15 cellular contexts compared by ENCODE assay signal in the genomic region with DNA sequence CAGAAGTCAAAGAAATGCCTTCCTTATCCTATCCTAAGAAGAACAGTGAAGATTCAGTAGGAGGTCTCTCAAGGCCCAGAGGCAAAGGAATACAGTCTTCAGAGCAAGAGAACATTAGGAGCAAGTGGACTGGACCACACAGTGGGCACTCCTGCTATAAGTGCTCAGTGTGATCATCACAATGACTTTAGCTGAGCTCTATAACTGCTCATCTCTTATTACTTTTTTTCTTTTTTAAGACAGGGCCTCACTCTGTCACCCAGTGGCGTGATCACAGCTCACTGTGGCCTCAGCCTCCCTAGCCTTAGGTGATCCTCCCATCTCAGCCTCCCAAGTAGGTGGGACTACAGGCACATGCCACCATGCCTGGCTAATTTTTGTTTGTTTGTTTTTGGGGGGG.
"Had no signal": no experiment of that assay in that cellular context is flagged by ENCODE, and none has a peak within 500 bp of the region (broad histone marks: within the 10 kb centered on the region; RNA-seq: fewer than 3 reads in every experiment).

No MANE protein-coding gene starts in this region.

- H3K36me3 ChIP-seq: gastrocnemius medialis, left ventricle myocardium inferior, prostate gland, right atrium auricular region, tibial nerve had no signal

- H3K9me3 ChIP-seq: gastrocnemius medialis, heart left ventricle, left ventricle myocardium inferior, prostate gland, right atrium auricular region, tibial nerve had no signal

- H3K9me3 Mint-ChIP-seq: activated CD4-positive, alpha-beta memory T cell treated with anti-CD3 and anti-CD28 coated beads, Interleukin-2, amount 10 ng/mL, durations not matched to agents 7 days and 5 days; activated naive CD4-positive, alpha-beta T cell treated with anti-CD3 and anti-CD28 coated beads, Interleukin-2, amount 10 ng/mL, durations not matched to agents 7 days and 5 days; activated naive CD8-positive, alpha-beta T cell treated with anti-CD3 and anti-CD28 coated beads, Interleukin-2, amount 50 U/mL, for 24 hours; WTC11 had no signal

- DNase-seq: cerebellar nuclear complex; effector CD4-positive, alpha-beta T cell; immature natural killer cell had no signal

- H3K27me3 ChIP-seq: gastrocnemius medialis, heart left ventricle, right atrium auricular region, tibial nerve had no signal

- H3K4me3 ChIP-seq: gastrocnemius medialis, heart left ventricle, left ventricle myocardium inferior, prostate gland, right atrium auricular region, tibial nerve had no signal

- H3K27ac ChIP-seq: gastrocnemius medialis, heart left ventricle, left ventricle myocardium inferior, prostate gland, right atrium auricular region had no signal

- ATAC-seq: activated naive CD8-positive, alpha-beta T cell treated with anti-CD3 and anti-CD28 coated beads, Interleukin-2, amount 50 U/mL, for 24 hours; esophagus mucosa; gastrocnemius medialis; stimulated activated naive CD8-positive, alpha-beta T cell treated with anti-CD3 and anti-CD28 coated beads, Interleukin-15, Interleukin-2, amounts not matched to agents 100 U/mL and 50 U/mL, for 24 hours had no signal

- H3K36me3 Mint-ChIP-seq: activated naive CD4-positive, alpha-beta T cell treated with anti-CD3 and anti-CD28 coated beads, Interleukin-2, amount 10 ng/mL, durations not matched to agents 7 days and 5 days; immature natural killer cell; WTC11 had no signal

- H3K4me3 Mint-ChIP-seq: activated CD4-positive, alpha-beta memory T cell treated with anti-CD3 and anti-CD28 coated beads, Interleukin-2, amount 10 ng/mL, durations not matched to agents 7 days and 5 days; activated naive CD4-positive, alpha-beta T cell treated with anti-CD3 and anti-CD28 coated beads, Interleukin-2, amount 10 ng/mL, durations not matched to agents 7 days and 5 days; activated naive CD8-positive, alpha-beta T cell treated with anti-CD3 and anti-CD28 coated beads, Interleukin-2, amount 50 U/mL, for 24 hours; immature natural killer cell; WTC11 had no signal

- H3K4me1 Mint-ChIP-seq: activated CD4-positive, alpha-beta memory T cell treated with anti-CD3 and anti-CD28 coated beads, Interleukin-2, amount 10 ng/mL, durations not matched to agents 7 days and 5 days; activated naive CD4-positive, alpha-beta T cell treated with anti-CD3 and anti-CD28 coated beads, Interleukin-2, amount 10 ng/mL, durations not matched to agents 7 days and 5 days; activated naive CD8-positive, alpha-beta T cell treated with anti-CD3 and anti-CD28 coated beads, Interleukin-2, amount 50 U/mL, for 24 hours; immature natural killer cell had no signal

- H3K4me1 ChIP-seq: gastrocnemius medialis, prostate gland, right atrium auricular region had no signal

- H3K27ac Mint-ChIP-seq: activated CD4-positive, alpha-beta memory T cell treated with anti-CD3 and anti-CD28 coated beads, Interleukin-2, amount 10 ng/mL, durations not matched to agents 7 days and 5 days; activated naive CD4-positive, alpha-beta T cell treated with anti-CD3 and anti-CD28 coated beads, Interleukin-2, amount 10 ng/mL, durations not matched to agents 7 days and 5 days; activated naive CD8-positive, alpha-beta T cell treated with anti-CD3 and anti-CD28 coated beads, Interleukin-2, amount 50 U/mL, for 24 hours; immature natural killer cell; WTC11 had no signal
